Comparison of ENCODE assay signal across 2 cellular contexts in genomic region chr10:61617180-61617579, GRCh38.
TF ChIP-seq lines count a peak whose summit lies in the region.

No MANE protein-coding gene starts in this region.

TF ChIP-seq in endothelial cell of umbilical vein, 7 proteins besides CTCF, POLR2A, EP300 and RAD21 (continued from another document):
- no peak for TF ChIP-seq MAX (IDR thresholded peaks at IDR 0.05; ENCODE audit: insufficient read depth, insufficient read length)

TF ChIP-seq in neural cell, 6 proteins besides CTCF, POLR2A, EP300 and RAD21 (continued from another document):
- TF ChIP-seq REST (IDR thresholded peaks at IDR 0.05; ENCODE audit: borderline replicate concordance) (peak; percentile 95), POLR2AphosphoS5 (IDR thresholded peaks at IDR 0.05) (peak; percentile 92)
